In genomic region chr11:117096140-117096972, GRCh38 we compare ENCODE assay signal across 8 cellular contexts. TPM values are rescaled to one million over a fixed set of nuclear protein-coding genes. Genes with fewer than 3 reads are reported as not detected.
DNase-seq lines count a peak whose midpoint lies in the region; ATAC-seq and TF ChIP-seq lines count a peak whose summit lies in the region.

No MANE protein-coding gene starts in this region.

- H2AFZ ChIP-seq in Loucy (ENCODE audit: low read length): no peak overlapping the region
- no peak overlapping the region for H2AFZ ChIP-seq in neuron (ENCODE audit: low read depth, low read length)

- no peak overlapping the region for H3K27ac ChIP-seq in AG04450 (ENCODE audit: low read depth, low read length)

- no peaks in the 10 kb centered on the region for H3K9me3 ChIP-seq in AG04450 (ENCODE audit: control insufficient read depth, insufficient read depth, low read length)
- H3K9me3 ChIP-seq in Loucy (ENCODE audit: insufficient read depth, low read depth, low read length): no peaks in the 10 kb centered on the region
- H3K9me3 ChIP-seq in neuron (ENCODE audit: low read length): no peaks in the 10 kb centered on the region

- H3K9me2 ChIP-seq in Loucy (replicated peaks; ENCODE audit: low read depth, low read length): no peaks in the 10 kb centered on the region

- TF ChIP-seq CTCF in AG04450 (IDR thresholded peaks at IDR 0.05; ENCODE audit: low read depth, low read length) (no peak), Loucy (conservative IDR thresholded peaks at IDR 0.05; ENCODE audit: low read length) (no peak; the same call in 1 of the 2 replicates), epithelial cell of proximal tubule (conservative IDR thresholded peaks at IDR 0.05; ENCODE audit: low read depth, low read length) (peak; percentile 29)

- H4K20me1 ChIP-seq in Loucy (ENCODE audit: insufficient read depth, low read length, poor library complexity, severe bottlenecking): peaks cover 36% of the 10 kb centered on the region

- ATAC-seq in GM19035 (IDR thresholded peaks at IDR 0.05; ENCODE audit: unreplicated experiment): peak; percentile 37

- POLR2A ChIA-PET in AG04450 (lab: Yijun Ruan, JAX): interaction anchor here (0.7 kb wide), 1 partner anchor 76 kb away, joined by 6 read pairs; no protein-coding TSS in a partner anchor

- H3K4me1 ChIP-seq in Loucy (ENCODE audit: insufficient read depth, low read length, poor library complexity, severe bottlenecking): peaks cover 45% of the 10 kb centered on the region
- H3K4me1 ChIP-seq in neuron (ENCODE audit: insufficient read depth, low read length): peaks cover 41% of the 10 kb centered on the region

- H3K27me3 ChIP-seq in AG04450 (ENCODE audit: control insufficient read depth, insufficient read depth, low read length) (no peaks in the 10 kb centered on the region), Loucy (ENCODE audit: insufficient read depth, low read length, poor library complexity, severe bottlenecking) (no peaks in the 10 kb centered on the region), neuron (ENCODE audit: insufficient read depth, low read length) (no peaks in the 10 kb centered on the region)

- H3K79me2 ChIP-seq in Loucy (ENCODE audit: insufficient read depth, low read length): peaks cover 72% of the 10 kb centered on the region

- DNase-seq in AG04450 (ENCODE audit: low read depth, low spot score): no peak
- DNase-seq in activated CD8-positive, alpha-beta memory T cell treated with anti-CD3 and anti-CD28 coated beads for 24 hours: peak; percentile 65
- no peak for DNase-seq in epithelial cell of proximal tubule (ENCODE audit: low read depth)
- no peak for DNase-seq in NCI-H2171 treated with DMSO at 0.1 percent for 48 hours (lab: John Stamatoyannopoulos, UW)
- no peak for DNase-seq in NCI-H510A treated with DMSO at 0.1 percent for 48 hours (lab: John Stamatoyannopoulos, UW)

- H3F3A ChIP-seq in Loucy (ENCODE audit: low read depth): no peaks in the 10 kb centered on the region

- peak overlapping the region; percentile 82 for H3K4me2 ChIP-seq in Loucy (ENCODE audit: low read depth, low read length, poor library complexity, severe bottlenecking)

- H3K4me3 ChIP-seq in AG04450 (ENCODE audit: low read depth, low read length) (peak overlapping the region; percentile 78), Loucy (ENCODE audit: low read length, poor library complexity, severe bottlenecking) (peak overlapping the region; percentile 94), epithelial cell of proximal tubule (ENCODE audit: low read depth, low read length) (peak overlapping the region; percentile 90), neuron (ENCODE audit: low read length) (peak overlapping the region; percentile 70)

- CTCF ChIA-PET in AG04450 (lab: Charles Lee): interaction anchor here (0.6 to 5.5 kb wide), 5 partner anchors 10 to 306 kb away, joined by 3 to 54 read pairs (median 4); no protein-coding TSS in a partner anchor

- H3K36me3 ChIP-seq in Loucy (ENCODE audit: insufficient read depth, low read length) (no peaks in the 10 kb centered on the region), neuron (ENCODE audit: insufficient read depth, low read length) (no peaks in the 10 kb centered on the region)

- H3K9ac ChIP-seq in Loucy (ENCODE audit: low read depth, low read length, poor library complexity, severe bottlenecking): peak overlapping the region; percentile 89

RNA-seq across cellular contexts. Expression of gene SIK3, which starts 1.9 kb away (rescaled TPM):
- polyA plus RNA-seq in AG04450 (2011; rRNA removed): 9.0 and 12.6 TPM in 2 replicates
- 23.3 and 28.3 TPM in 2 replicates for polyA minus RNA-seq in AG04450 (2011; rRNA and poly(A)+ RNA removed)
- total RNA-seq in epithelial cell of proximal tubule: 13.6 and 17.6 TPM in 2 replicates

RNA-seq across cellular contexts. Expression of gene PAFAH1B2, which starts 47.7 kb away (rescaled TPM):
- 46.1 and 48.8 TPM in 2 replicates for polyA plus RNA-seq in AG04450 (2011; rRNA removed)
- polyA minus RNA-seq in AG04450 (2011; rRNA and poly(A)+ RNA removed): 171 and 207 TPM in 2 replicates
- 95.4 and 103 TPM in 2 replicates for total RNA-seq in epithelial cell of proximal tubule
